In the genomic region with DNA sequence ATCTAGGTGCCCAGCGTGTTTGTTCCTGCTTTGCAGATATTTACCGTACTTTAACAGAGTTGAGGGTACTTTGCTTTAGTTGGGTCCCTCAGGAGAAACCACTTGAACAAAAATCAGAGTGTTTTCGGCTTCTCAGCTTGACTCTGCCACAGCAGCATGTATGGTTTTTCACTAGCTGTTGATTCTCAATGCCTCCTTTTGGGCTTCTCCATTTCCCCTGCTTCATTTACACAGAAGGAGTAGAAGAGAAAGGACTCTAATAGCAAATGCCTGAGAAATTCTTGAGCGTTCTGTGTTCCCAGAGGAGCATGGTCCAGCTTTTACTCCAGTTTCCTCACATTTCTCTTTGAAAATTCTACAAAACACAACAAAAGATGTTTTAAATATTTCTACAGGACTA, we compare ENCODE assay signal across 1 cellular context.
TF ChIP-seq lines count a peak whose summit lies in the region.

No MANE protein-coding gene starts in this region.

TF ChIP-seq in H1, 55 proteins besides CTCF, POLR2A, EP300 and RAD21 (continued from another document):
- no peak for TF ChIP-seq KDM1A (IDR thresholded peaks at IDR 0.05; ENCODE audit: borderline replicate concordance, low read length)
- TF ChIP-seq TCF12 (IDR thresholded peaks at IDR 0.05; ENCODE audit: low read depth, low read length): no peak
